Comparison of ENCODE assay signal across 25 cellular contexts in genomic region chr10:91996266-91996665, GRCh38.
"Had no signal": no experiment of that assay in that cellular context is flagged by ENCODE, and none has a peak within 500 bp of the region (broad histone marks: within the 10 kb centered on the region; RNA-seq: fewer than 3 reads in every experiment).

No MANE protein-coding gene starts in this region.

- DNase-seq: activated CD4-positive, alpha-beta memory T cell treated with anti-CD3 and anti-CD28 coated beads for 36 hours; activated CD4-positive, alpha-beta T cell treated with anti-CD3 and anti-CD28 coated beads for 36 hours; activated CD4-positive, alpha-beta T cell treated with anti-CD3 and anti-CD28 coated beads, Interleukin-2, amount 10 ng/mL, durations not matched to agents 24 days and 14 days; activated CD4-positive, CD25-positive, alpha-beta regulatory T cell; activated CD4-positive, CD25-positive, alpha-beta regulatory T cell treated with anti-CD3 and anti-CD28 coated beads, Interleukin-2, amount 50 U/mL, for 72 hours; activated CD8-positive, alpha-beta memory T cell treated with anti-CD3 and anti-CD28 coated beads, Interleukin-2, amount 10 ng/mL, durations not matched to agents 7 days and 5 days; activated CD8-positive, alpha-beta memory T cell treated with anti-CD3 and anti-CD28 coated beads, Interleukin-2, amount 50 U/mL, for 4 hours; activated CD8-positive, alpha-beta T cell treated with anti-CD3 and anti-CD28 coated beads, Interleukin-2, amount 10 ng/mL, durations not matched to agents 7 days and 5 days; activated effector memory CD4-positive, alpha-beta T cell treated with Interleukin-2 at 50 U/mL for 16 hours; activated naive CD4-positive, alpha-beta T cell treated with anti-CD3 and anti-CD28 coated beads for 36 hours; activated naive CD8-positive, alpha-beta T cell treated with anti-CD3 and anti-CD28 coated beads for 36 hours; activated naive CD8-positive, alpha-beta T cell treated with anti-CD3 and anti-CD28 coated beads, Interleukin-2, amount 50 U/mL, for 24 hours; activated T-cell treated with anti-CD3 and anti-CD28 coated beads, Interleukin-2, amount 50 U/mL, for 1 hour; adrenal gland; amygdala; aorta; body of pancreas; effector memory CD4-positive, alpha-beta T cell; endodermal cell; foreskin fibroblast; heart left ventricle; T-helper 1 cell; T-helper 17 cell; T1000; WERI-Rb-1 had no signal

- H3K4me1 ChIP-seq: adrenal gland, body of pancreas, heart left ventricle had no signal

- H3K27me3 ChIP-seq: adrenal gland, body of pancreas, heart left ventricle had no signal

- H3K9me3 ChIP-seq: adrenal gland, body of pancreas, heart left ventricle had no signal

- H3K4me3 ChIP-seq: adrenal gland, body of pancreas, heart left ventricle had no signal

- H3K27ac ChIP-seq: adrenal gland, body of pancreas, heart left ventricle, WERI-Rb-1 had no signal
